In the genomic region with DNA sequence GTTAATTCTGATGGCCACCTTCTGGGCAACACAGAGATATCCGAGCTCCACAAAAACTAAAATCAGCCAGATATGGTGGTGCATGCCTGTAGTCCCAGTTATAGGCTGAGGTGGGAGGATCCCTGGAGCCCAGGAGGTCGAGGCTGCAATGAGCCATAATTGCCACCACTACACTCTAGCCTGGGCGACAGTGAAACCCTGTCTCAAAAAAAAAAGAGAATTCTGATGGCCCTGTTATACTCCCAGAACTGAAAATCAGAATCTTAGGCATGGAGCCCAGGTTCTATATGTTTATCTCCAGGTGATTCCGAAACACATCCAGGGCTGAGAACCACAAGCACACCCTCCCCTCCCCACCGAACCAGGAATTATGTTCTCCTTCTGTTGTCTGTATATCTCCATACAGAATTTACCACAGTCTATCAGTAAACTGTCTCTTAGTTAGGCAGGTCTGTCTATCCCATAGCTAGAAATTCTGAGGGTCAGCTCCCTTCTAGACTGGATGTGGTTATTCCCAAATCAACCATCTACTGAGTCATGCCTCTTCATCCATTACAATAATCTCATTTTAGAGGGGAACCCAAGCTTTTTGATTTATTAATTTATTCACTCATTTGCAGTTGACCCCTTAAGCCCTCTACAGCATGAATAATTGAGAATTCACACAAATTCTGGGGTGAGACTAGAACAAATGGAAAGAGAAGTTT, we compare ENCODE assay signal across 9 cellular contexts. TPM values are rescaled to one million over a fixed set of nuclear protein-coding genes. Genes with fewer than 3 reads are reported as not detected.
DNase-seq lines count a peak whose midpoint lies in the region; ATAC-seq and TF ChIP-seq lines count a peak whose summit lies in the region.
"Had no signal": no experiment of that assay in that cellular context is flagged by ENCODE, and none has a peak within 500 bp of the region (broad histone marks: within the 10 kb centered on the region; RNA-seq: fewer than 3 reads in every experiment).

No MANE protein-coding gene starts in this region.

- H3K36me3 Mint-ChIP-seq in activated naive CD4-positive, alpha-beta T cell treated with anti-CD3 and anti-CD28 coated beads, Interleukin-2, amount 50 U/mL, for 24 hours: peaks cover 20% of the 10 kb centered on the region
- H3K36me3 Mint-ChIP-seq in T-cell: peaks cover 24% of the 10 kb centered on the region

- POLR2A ChIA-PET in T-cell (lab: Charles Lee): interaction anchor here in 1 of 2 donors (0.7 kb wide), 1 partner anchor 16 kb away, joined by 3 read pairs; no protein-coding TSS in a partner anchor

- no peak overlapping the region for H3K4me3 ChIP-seq in iPS-20b (ENCODE audit: low read length)
- no peak overlapping the region for H3K4me3 ChIP-seq in stomach
- H3K4me3 ChIP-seq: spleen had no signal

- peaks cover 6% of the 10 kb centered on the region; the same call in 1 of the 2 replicates for H3K27me3 ChIP-seq in iPS-20b (ENCODE audit: insufficient read depth, low read length)
- no peaks in the 10 kb centered on the region for H3K27me3 ChIP-seq in stomach
- H3K27me3 ChIP-seq: spleen had no signal

- no peaks in the 10 kb centered on the region for H3K9me3 Mint-ChIP-seq in activated naive CD4-positive, alpha-beta T cell treated with anti-CD3 and anti-CD28 coated beads, Interleukin-2, amount 50 U/mL, for 24 hours
- no peaks in the 10 kb centered on the region for H3K9me3 Mint-ChIP-seq in T-cell

- H3K9ac ChIP-seq in iPS-20b (ENCODE audit: low read depth, low read length): peak overlapping the region; percentile 47; the same call in 1 of the 2 replicates

- 73 to 84% (median 75%) methylated on average over 4 to 5 of the region's 5 CpGs for WGBS in stomach, 5 donors

- no peak for ATAC-seq in T-cell (replicated peaks in 1 of 4)

- CTCF ChIA-PET in T-cell (lab: Charles Lee): interaction anchor here in 1 of 2 donors (1.0 kb wide), 1 partner anchor 73 kb away, joined by 4 read pairs; no protein-coding TSS in a partner anchor

- peak overlapping the region; percentile 93 for H3K27ac Mint-ChIP-seq in activated naive CD4-positive, alpha-beta T cell treated with anti-CD3 and anti-CD28 coated beads, Interleukin-2, amount 50 U/mL, for 24 hours
- peak overlapping the region; percentile 19 to 71 for H3K27ac Mint-ChIP-seq in T-cell

- H3K36me3 ChIP-seq in iPS-20b (ENCODE audit: insufficient read depth, low read depth, low read length): no peaks in the 10 kb centered on the region
- peaks cover 0 to 9% (median 5%) of the 10 kb centered on the region in 4 donors for H3K36me3 ChIP-seq in stomach

- H3K9me3 ChIP-seq in iPS-20b (ENCODE audit: insufficient read depth, low read depth, low read length) (no peaks in the 10 kb centered on the region), stomach (no peaks in the 10 kb centered on the region)
- H3K9me3 ChIP-seq: spleen had no signal

- DNase-seq in activated naive CD4-positive, alpha-beta T cell treated with anti-CD3 and anti-CD28 coated beads, Interleukin-2, amount 50 U/mL, for 16 hours: no peak
- no peak for DNase-seq in T-cell
- peak; percentile 3 for DNase-seq in stomach
- no peak for DNase-seq in NCI-H2171 (lab: John Stamatoyannopoulos, UW)
- no peak for DNase-seq in globus pallidus (ENCODE audit: low spot score)
- no peak for DNase-seq in middle frontal gyrus (ENCODE audit: extremely low spot score, low spot score)
- DNase-seq: spleen had no signal

- no peak for TF ChIP-seq POLR2A in stomach (IDR thresholded peaks at IDR 0.05)

- TF ChIP-seq CTCF in stomach (IDR thresholded peaks at IDR 0.05): no peak

- H3K27me3 Mint-ChIP-seq in activated naive CD4-positive, alpha-beta T cell treated with anti-CD3 and anti-CD28 coated beads, Interleukin-2, amount 50 U/mL, for 24 hours: no peaks in the 10 kb centered on the region
- no peaks in the 10 kb centered on the region for H3K27me3 Mint-ChIP-seq in T-cell

- no peak for TF ChIP-seq EP300 in stomach (IDR thresholded peaks at IDR 0.05)

- H3K4me1 Mint-ChIP-seq in activated naive CD4-positive, alpha-beta T cell treated with anti-CD3 and anti-CD28 coated beads, Interleukin-2, amount 50 U/mL, for 24 hours: peaks cover 81% of the 10 kb centered on the region
- peaks cover 79 to 90% (median 89%) of the 10 kb centered on the region in 3 donors for H3K4me1 Mint-ChIP-seq in T-cell

- H3K4me1 ChIP-seq in iPS-20b (ENCODE audit: insufficient read depth, low read length): peaks cover 30% of the 10 kb centered on the region
- H3K4me1 ChIP-seq in stomach: peaks cover 0 to 34% (median 13%) of the 10 kb centered on the region in 4 donors

- intact Hi-C loops in stomach (cut with DNase I; ENCODE audit: low total_unique reads): no loop called here

- no peak overlapping the region for H3K4me3 Mint-ChIP-seq in activated naive CD4-positive, alpha-beta T cell treated with anti-CD3 and anti-CD28 coated beads, Interleukin-2, amount 50 U/mL, for 24 hours
- no peak overlapping the region for H3K4me3 Mint-ChIP-seq in T-cell

- H3K27ac ChIP-seq in iPS-20b (ENCODE audit: low read length) (peak overlapping the region; percentile 5), stomach (no peak overlapping the region)
- H3K27ac ChIP-seq: spleen had no signal

RNA-seq across cellular contexts. Expression of a gene that starts 24.8 kb away (rescaled TPM):
- total RNA-seq in T-cell (100 to 1,000 TPM; 265 to 532 (median 284) TPM), stomach (100 to 1,000 TPM in 2 of 5 donors, 10 to 100 TPM in 3; 40.6 to 193 (median 84.2) TPM)
- 10 to 100 TPM; 75.3 to 77.2 (median 75.9) TPM for polyA plus RNA-seq in stomach

RNA-seq across cellular contexts. Expression of a gene that starts 45.1 kb away (rescaled TPM):
- total RNA-seq in T-cell (10 to 100 TPM in 3 of 5 donors, 1 to 10 TPM in 2; 3.5 to 20.5 (median 15.0) TPM), stomach (10 to 100 TPM in 2 of 5 donors, 1 to 10 TPM in 2, not detected in 1; 1.8 to 65.2 (median 10.1) TPM)
- polyA plus RNA-seq in stomach: 10 to 100 TPM in 2 of 3 donors, 1 to 10 TPM in 1; 8.6 to 11.9 (median 10.6) TPM

RNA-seq across cellular contexts. Expression of a gene that starts 45.4 kb away (rescaled TPM):
- 10 to 100 TPM in 3 of 5 donors, 1 to 10 TPM in 2; 5.4 to 12.1 (median 11.1) TPM for total RNA-seq in T-cell
- total RNA-seq in stomach: 10 to 100 TPM in 4 of 5 donors, 1 to 10 TPM in 1; 1.2 to 34.4 (median 18.8) TPM
- polyA plus RNA-seq in stomach: 1 to 10 TPM; 6.1 to 9.8 (median 7.2) TPM
